ENCODE assay signal across 8 cellular contexts in genomic region chr19:55257461-55258411, GRCh38. TPM values are rescaled to one million over a fixed set of nuclear protein-coding genes. Genes with fewer than 3 reads are reported as not detected.
DNase-seq lines count a peak whose midpoint lies in the region; ATAC-seq, FAIRE-seq and TF ChIP-seq lines count a peak whose summit lies in the region.

No MANE protein-coding gene starts in this region.

- peaks cover 3% of the 10 kb centered on the region for H3K36me3 Mint-ChIP-seq in glutamatergic neuron (ENCODE audit: unreplicated experiment)

- TF ChIP-seq CTCF in glutamatergic neuron (IDR thresholded peaks at IDR 0.05; ENCODE audit: partially characterized antibody, unreplicated experiment) (no peak), sigmoid colon (IDR thresholded peaks at IDR 0.05) (no peak)

- DNase-seq in EH (ENCODE audit: low read depth) (peak; percentile 39), KBM-7 (peak; percentile 64), activated T-cell treated with anti-CD3 and anti-CD28 coated beads for 48 hours (ENCODE audit: low read depth) (peak; percentile 22), glutamatergic neuron (peak; percentile 44), sigmoid colon (no peak), GM12892 (ENCODE audit: insufficient read length) (no peak)

- H3K4me3 ChIP-seq in sigmoid colon: peak overlapping the region; percentile 88 to 99 (median 96)

- TF ChIP-seq EP300 in sigmoid colon (IDR thresholded peaks at IDR 0.05): no peak

- H3K27ac ChIP-seq in sigmoid colon: peak overlapping the region; percentile 85 to 91 (median 89)

- TF ChIP-seq POLR2A in sigmoid colon (IDR thresholded peaks at IDR 0.05): no peak
- no peak for TF ChIP-seq POLR2A in GM12892 (IDR thresholded peaks at IDR 0.05; ENCODE audit: low read depth, low read length)

- peak overlapping the region; percentile 62 for H3K27ac Mint-ChIP-seq in glutamatergic neuron (ENCODE audit: unreplicated experiment)

- H3K27me3 ChIP-seq in sigmoid colon: no peaks in the 10 kb centered on the region

- no peak for FAIRE-seq in GM12892 (lab: Jason Lieb, UNC)

- H3K36me3 ChIP-seq in sigmoid colon: peaks cover 0 to 9% (median 0%) of the 10 kb centered on the region in 4 donors

- peaks cover 4 to 62% (median 47%) of the 10 kb centered on the region in 4 donors for H3K4me1 ChIP-seq in sigmoid colon

- H3K4me1 Mint-ChIP-seq in glutamatergic neuron (ENCODE audit: low read depth, unreplicated experiment): peaks cover 37% of the 10 kb centered on the region

- no peaks in the 10 kb centered on the region for H3K9me3 ChIP-seq in sigmoid colon

- 2 to 3% methylated on average over 49 of the region's 49 CpGs for WGBS in sigmoid colon, 2 donors

- in situ Hi-C loops in KBM-7 (cut with MboI; ENCODE audit: low pct_unique_long_range_greater_than_20kb, low sequenced_read_pairs): no loop called here

- ATAC-seq in HG03571 (IDR thresholded peaks at IDR 0.05; ENCODE audit: unreplicated experiment) (no peak), GM19455 (IDR thresholded peaks at IDR 0.05; ENCODE audit: unreplicated experiment) (no peak)

- intact Hi-C loops in sigmoid colon (cut with DNase I): no loop called here

- peak overlapping the region; percentile 94 for H3K4me3 Mint-ChIP-seq in glutamatergic neuron (ENCODE audit: unreplicated experiment)

- H3K27me3 Mint-ChIP-seq in glutamatergic neuron (ENCODE audit: unreplicated experiment): peaks cover 9% of the 10 kb centered on the region

- peaks cover 14% of the 10 kb centered on the region for H3K9me3 Mint-ChIP-seq in glutamatergic neuron (ENCODE audit: unreplicated experiment)

RNA-seq across cellular contexts. Expression of gene PPP6R1, which starts 1.1 kb away (rescaled TPM):
- total RNA-seq in glutamatergic neuron (ENCODE audit: unreplicated experiment) (82.3 TPM), sigmoid colon (10 to 100 TPM; 17.1 to 46.8 (median 24.9) TPM)
- 10 to 100 TPM; 19.8 to 78.1 (median 22.9) TPM for polyA plus RNA-seq in sigmoid colon
- 52.7 TPM for polyA plus RNA-seq in GM12892 (2012; ENCODE audit: missing spikeins)

RNA-seq across cellular contexts. Expression of gene HSPBP1, which starts 22.2 kb away (rescaled TPM):
- total RNA-seq in glutamatergic neuron (ENCODE audit: unreplicated experiment): 41.5 TPM
- total RNA-seq in sigmoid colon: 10 to 100 TPM; 19.7 to 30.5 (median 23.8) TPM
- 10 to 100 TPM; 31.8 to 62.7 (median 32.4) TPM for polyA plus RNA-seq in sigmoid colon
- polyA plus RNA-seq in GM12892 (2012; ENCODE audit: missing spikeins): 7.7 TPM

RNA-seq across cellular contexts. Expression of gene BRSK1, which starts 26.1 kb away (rescaled TPM):
- total RNA-seq in glutamatergic neuron (ENCODE audit: unreplicated experiment) (223 TPM), sigmoid colon (10 to 100 TPM in 2 of 4 donors, 1 to 10 TPM in 2; 3.9 to 20.6 (median 10.8) TPM)
- 1 to 10 TPM in 2 of 3 donors, not detected in 1; 2.9 to 4.2 TPM for polyA plus RNA-seq in sigmoid colon
- polyA plus RNA-seq in GM12892 (2012; ENCODE audit: missing spikeins): 0.19 TPM

RNA-seq across cellular contexts. Expression of gene TMEM86B, which starts 29.2 kb away (rescaled TPM):
- 7.6 TPM for total RNA-seq in glutamatergic neuron (ENCODE audit: unreplicated experiment)
- 1 to 10 TPM; 1.1 to 3.6 (median 1.8) TPM for total RNA-seq in sigmoid colon
- 1 to 10 TPM in 2 of 3 donors, under 1 TPM in 1; 0.69 to 7.9 (median 1.8) TPM for polyA plus RNA-seq in sigmoid colon
- polyA plus RNA-seq in GM12892 (2012; ENCODE audit: missing spikeins): 2.0 TPM

RNA-seq across cellular contexts. Expression of gene PTPRH, which starts 48.4 kb away (rescaled TPM):
- total RNA-seq in glutamatergic neuron (ENCODE audit: unreplicated experiment) (7.4 TPM), sigmoid colon (1 to 10 TPM in 3 of 4 donors, under 1 TPM in 1; 0.95 to 4.3 (median 2.0) TPM)
- polyA plus RNA-seq in sigmoid colon: 10 to 100 TPM; 31.2 to 61.3 (median 33.3) TPM
- polyA plus RNA-seq in GM12892 (2012; ENCODE audit: missing spikeins): not detected

Comparison
In these comparisons a context has a peak if more than half of its experiments do, and no peak if none do; other contexts are left out.
1. DNase-seq: peak in EH (single experiment), KBM-7 (single experiment), activated T-cell treated with anti-CD3 and anti-CD28 coated beads for 48 hours (single experiment) and glutamatergic neuron (single experiment); none in sigmoid colon (single experiment) and GM12892 (single experiment).
2. RNA of gene BRSK1, which starts 26.1 kb away (total RNA-seq): 223 TPM in glutamatergic neuron (single experiment); 3.9 to 20.6 TPM in sigmoid colon; every median in the first group is over 10 times any median in the second.